20 cellular contexts compared by ENCODE assay signal in genomic region chr1:27936370-27936769, GRCh38. TPM values are rescaled to one million over a fixed set of nuclear protein-coding genes. Genes with fewer than 3 reads are reported as not detected.
"Had no signal": no experiment of that assay in that cellular context is flagged by ENCODE, and none has a peak within 500 bp of the region (broad histone marks: within the 10 kb centered on the region; RNA-seq: fewer than 3 reads in every experiment).

No MANE protein-coding gene starts in this region.

- H3K9me3 ChIP-seq: heart right ventricle had no signal

- H3K36me3 ChIP-seq: heart right ventricle had no signal

- DNase-seq: cortex of kidney; effector CD8-positive, alpha-beta T cell; heart right ventricle; mammary epithelial cell; naive thymus-derived CD4-positive, alpha-beta T cell; nephron progenitor cell; stimulated activated CD4-positive, alpha-beta T cell treated with anti-CD3 and anti-CD28 coated beads, Interleukin-2, amount 100 ng/mL, for 48 hours; stimulated activated naive CD4-positive, alpha-beta T cell treated with Interleukin-2 at 50 U/mL for 16 hours; trophoblast cell had no signal

- FAIRE-seq: endometrium, frontal cortex, islet of Langerhans, small intestine, urothelium cell line had no signal

- H3K9me3 Mint-ChIP-seq: naive thymus-derived CD4-positive, alpha-beta T cell; nephron progenitor cell had no signal

- H3K27ac ChIP-seq: dorsolateral prefrontal cortex, heart right ventricle had no signal

- H3K4me3 ChIP-seq: heart right ventricle had no signal

- H3K27ac Mint-ChIP-seq: naive thymus-derived CD4-positive, alpha-beta T cell; nephron progenitor cell had no signal

- ATAC-seq: esophagus mucosa; heart right ventricle; left lobe of liver; naive thymus-derived CD4-positive, alpha-beta T cell had no signal

RNA-seq across cellular contexts. Expression of gene SMPDL3B, which starts 1.6 kb away (rescaled TPM):
- total RNA-seq: glomerular endothelial cell, mesenteric fat pad had no signal
- polyA plus RNA-seq: fibroblast of lung; naive thymus-derived CD4-positive, alpha-beta T cell had no signal
